ENCODE assay signal across 20 cellular contexts in the genomic region with DNA sequence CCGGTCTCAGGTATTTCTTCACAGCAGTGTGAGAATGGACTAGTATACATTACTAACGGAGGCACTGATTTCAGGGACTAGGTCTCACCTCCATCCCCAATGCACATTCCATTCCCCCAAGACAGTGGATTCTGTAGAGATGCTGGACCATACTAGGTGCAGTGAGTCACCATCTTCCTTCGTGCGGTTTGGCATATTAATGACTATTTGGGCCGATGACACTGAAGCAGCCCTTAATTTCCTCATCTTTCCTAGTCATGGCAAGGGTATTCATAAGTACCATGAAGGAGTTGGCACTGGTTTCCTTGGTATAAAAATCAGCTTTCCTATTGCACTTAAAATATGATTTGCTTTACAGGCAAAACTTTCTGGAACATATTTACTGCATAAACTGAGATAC.
A peak's percentile ranks its signal among the peaks of the same experiment; 100 is the strongest.
DNase-seq lines count a peak whose midpoint lies in the region; ATAC-seq and TF ChIP-seq lines count a peak whose summit lies in the region.
"Had no signal": no experiment of that assay in that cellular context is flagged by ENCODE, and none has a peak within 500 bp of the region (broad histone marks: within the 10 kb centered on the region; RNA-seq: fewer than 3 reads in every experiment).

No MANE protein-coding gene starts in this region.

- H3K36me3 Mint-ChIP-seq in CD8-positive, alpha-beta T cell, result peaks cover 64% of the 10 kb centered on the region
- H3K36me3 Mint-ChIP-seq in effector memory CD8-positive, alpha-beta T cell (ENCODE audit: insufficient read depth), result peaks cover 35% of the 10 kb centered on the region
- H3K36me3 Mint-ChIP-seq: memory B cell had no signal

- in situ Hi-C loops in HAP-1 (cut with MboI; ENCODE audit: low sequenced_read_pairs), result no loop called here

- peak; percentile 56 for DNase-seq in AG09309 (ENCODE audit: low read depth)
- no peak for DNase-seq in CD8-positive, alpha-beta T cell
- peak; percentile 66 for DNase-seq in MG63
- DNase-seq in effector memory CD8-positive, alpha-beta T cell, result no peak
- no peak for DNase-seq in HAP-1 (ENCODE audit: low spot score in 2 of 2)
- no peak for DNase-seq in activated CD8-positive, alpha-beta memory T cell treated with anti-CD3 and anti-CD28 coated beads for 24 hours
- no peak for DNase-seq in HuH-7 (ENCODE audit: low spot score)
- DNase-seq: activated CD4-positive, alpha-beta T cell treated with anti-CD3 and anti-CD28 coated beads for 48 hours; activated T-cell treated with anti-CD3 and anti-CD28 coated beads, Interleukin-2, amount 50 U/mL, for 1 hour; BE2C; kidney glomerular epithelial cell; NCI-H1694 treated with DMSO at 0.1 percent for 48 hours; NCI-H226; NK-92 treated with Interleukin-12 subunit alpha and Interleukin-12 subunit beta, amount 100 ng/mL, for 24 hours; posterior cingulate gyrus; stimulated activated CD4-positive, alpha-beta T cell treated with anti-CD3 and anti-CD28 coated beads, Interleukin-2, amount 100 ng/mL, for 48 hours had no signal

- H3K4me1 Mint-ChIP-seq in CD8-positive, alpha-beta T cell (ENCODE audit: low read depth), result peaks cover 91% of the 10 kb centered on the region
- peaks cover 70 to 93% of the 10 kb centered on the region in 2 donors for H3K4me1 Mint-ChIP-seq in effector memory CD8-positive, alpha-beta T cell (ENCODE audit: low read depth in 2 of 2)

- H3K27ac ChIP-seq in CD8-positive, alpha-beta T cell (ENCODE audit: low read depth, low read length), result no peak overlapping the region
- H3K27ac ChIP-seq: RWPE1, vagina had no signal

- H3K9me3 ChIP-seq in CD8-positive, alpha-beta T cell (ENCODE audit: low read length), result no peaks in the 10 kb centered on the region
- H3K9me3 ChIP-seq in MG63, result no peaks in the 10 kb centered on the region
- no peaks in the 10 kb centered on the region for H3K9me3 ChIP-seq in HAP-1
- H3K9me3 ChIP-seq: BE2C, vagina had no signal

- no peak overlapping the region for H3K4me3 ChIP-seq in AG09309 (ENCODE audit: control insufficient read depth, low read depth, low read length)
- no peak overlapping the region for H3K4me3 ChIP-seq in CD8-positive, alpha-beta T cell (ENCODE audit: low read depth, low read length)
- no peak overlapping the region for H3K4me3 ChIP-seq in MG63
- no peak overlapping the region for H3K4me3 ChIP-seq in HAP-1
- H3K4me3 ChIP-seq: vagina had no signal

- POLR2A ChIA-PET in CD8-positive, alpha-beta T cell (lab: Charles Lee), result interaction anchor here (1.0 kb wide), 1 partner anchor 10 kb away, joined by 4 read pairs; no protein-coding TSS in a partner anchor

- peaks cover 55% of the 10 kb centered on the region for H3K4me1 ChIP-seq in CD8-positive, alpha-beta T cell (ENCODE audit: insufficient read depth, low read length)
- H3K4me1 ChIP-seq in HAP-1, result no peaks in the 10 kb centered on the region

- no peak overlapping the region for H3K4me3 Mint-ChIP-seq in CD8-positive, alpha-beta T cell
- no peak overlapping the region for H3K4me3 Mint-ChIP-seq in effector memory CD8-positive, alpha-beta T cell
- H3K4me3 Mint-ChIP-seq: memory B cell, nephron had no signal

- no peak for ATAC-seq in CD8-positive, alpha-beta T cell
- ATAC-seq in effector memory CD8-positive, alpha-beta T cell (replicated peaks), result no peak

- H3K9me3 Mint-ChIP-seq in CD8-positive, alpha-beta T cell, result no peaks in the 10 kb centered on the region
- H3K9me3 Mint-ChIP-seq in effector memory CD8-positive, alpha-beta T cell, result no peaks in the 10 kb centered on the region
- H3K9me3 Mint-ChIP-seq: memory B cell had no signal

- H3K27me3 ChIP-seq in CD8-positive, alpha-beta T cell (ENCODE audit: insufficient read depth, low read length), result no peaks in the 10 kb centered on the region
- H3K27me3 ChIP-seq in MG63 (no peaks in the 10 kb centered on the region), HAP-1 (ENCODE audit: low read depth) (no peaks in the 10 kb centered on the region)
- H3K27me3 ChIP-seq: BE2C, vagina had no signal

- intact Hi-C loops in CD8-positive, alpha-beta T cell (cut with DNase I, micrococcal nuclease), result loop anchor here (2.0 to 5.0 kb wide), 2 partner anchors 16 to 65 kb away; no protein-coding TSS in a partner anchor

- no peak for TF ChIP-seq CTCF in AG09309 (IDR thresholded peaks at IDR 0.05; ENCODE audit: control insufficient read depth, insufficient read depth, low read depth, low read length, missing control alignments)
- TF ChIP-seq CTCF in CD8-positive, alpha-beta T cell (IDR thresholded peaks at IDR 0.05), result no peak

- H3K27ac Mint-ChIP-seq in CD8-positive, alpha-beta T cell, result peak overlapping the region; percentile 96
- H3K27ac Mint-ChIP-seq in effector memory CD8-positive, alpha-beta T cell, result peak overlapping the region; percentile 94 to 97
- H3K27ac Mint-ChIP-seq: memory B cell, nephron had no signal

- CTCF ChIA-PET in CD8-positive, alpha-beta T cell (lab: Charles Lee), result interaction anchor here (0.9 to 3.7 kb wide), 7 partner anchors 13 to 269 kb away, joined by 3 to 16 read pairs (median 3); no protein-coding TSS in a partner anchor

- no peaks in the 10 kb centered on the region for H3K27me3 Mint-ChIP-seq in CD8-positive, alpha-beta T cell (ENCODE audit: low read depth)
- no peaks in the 10 kb centered on the region for H3K27me3 Mint-ChIP-seq in effector memory CD8-positive, alpha-beta T cell
- H3K27me3 Mint-ChIP-seq: memory B cell had no signal

- no peaks in the 10 kb centered on the region for H3K36me3 ChIP-seq in CD8-positive, alpha-beta T cell (ENCODE audit: insufficient read depth, low read length)
- no peaks in the 10 kb centered on the region for H3K36me3 ChIP-seq in MG63
- no peaks in the 10 kb centered on the region for H3K36me3 ChIP-seq in HAP-1 (replicated peaks)
- H3K36me3 ChIP-seq: BE2C, vagina had no signal

Comparison
In these comparisons a context has a peak if more than half of its experiments do, and no peak if none do; other contexts are left out.
1. DNase-seq: peak in AG09309 (single experiment) and MG63 (single experiment); none in CD8-positive, alpha-beta T cell (0 of 7), effector memory CD8-positive, alpha-beta T cell (0 of 3), HAP-1 (0 of 2), activated CD8-positive, alpha-beta memory T cell treated with anti-CD3 and anti-CD28 coated beads for 24 hours (single experiment) and HuH-7 (single experiment).